17 cellular contexts compared by ENCODE assay signal in the genomic region with DNA sequence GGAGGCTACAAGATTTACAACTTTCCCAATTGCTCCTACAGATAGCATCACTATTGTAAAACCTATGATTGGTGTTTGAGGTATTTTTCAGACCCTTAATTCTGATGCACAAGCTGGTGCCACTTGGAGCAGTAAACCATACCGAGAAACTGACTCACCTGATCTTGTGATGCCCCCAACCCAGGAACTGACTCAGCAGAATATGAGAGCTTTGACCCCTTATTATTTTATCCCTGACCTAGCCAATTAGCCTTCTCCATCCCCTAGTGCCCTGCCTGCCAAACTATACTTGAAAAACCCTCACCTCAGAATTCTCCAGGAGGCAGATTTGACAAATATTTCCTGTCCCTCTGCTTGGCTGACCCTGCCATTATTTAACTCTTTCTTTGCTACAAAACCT.
A peak's percentile ranks its signal among the peaks of the same experiment; 100 is the strongest.
DNase-seq lines count a peak whose midpoint lies in the region; ATAC-seq, FAIRE-seq and TF ChIP-seq lines count a peak whose summit lies in the region.
"Had no signal": no experiment of that assay in that cellular context is flagged by ENCODE, and none has a peak within 500 bp of the region (broad histone marks: within the 10 kb centered on the region; RNA-seq: fewer than 3 reads in every experiment).

No MANE protein-coding gene starts in this region.

- H3K4me3 ChIP-seq in astrocyte (ENCODE audit: insufficient read depth, low read depth, low read length), result no peak overlapping the region
- H3K4me3 ChIP-seq: GM12878 had no signal

- no peaks in the 10 kb centered on the region for H3K9me3 ChIP-seq in astrocyte (ENCODE audit: insufficient read depth, low read depth, low read length)
- H3K9me3 ChIP-seq: BE2C, Caco-2 had no signal

- no peak overlapping the region for H2AFZ ChIP-seq in astrocyte (ENCODE audit: low read depth, low read length)

- peak; percentile 77 for DNase-seq in A172 (ENCODE audit: low spot score)
- peak; percentile 50 for DNase-seq in EH (ENCODE audit: low read depth)
- peak; percentile 76 for DNase-seq in astrocyte (ENCODE audit: low read depth)
- peak; percentile 43 for DNase-seq in kidney glomerular epithelial cell (lab: John Stamatoyannopoulos, UW)
- DNase-seq in glutamatergic neuron, result no peak
- no peak for DNase-seq in SK-N-DZ (ENCODE audit: low spot score)
- DNase-seq in NCI-H510A (lab: John Stamatoyannopoulos, UW), result no peak
- DNase-seq: 8988T; BE2C; Caco-2; CD8-positive, alpha-beta memory T cell; DMS53; GOT3; H9 had no signal

- H3K36me3 Mint-ChIP-seq in astrocyte (ENCODE audit: low read depth, unreplicated experiment) (no peaks in the 10 kb centered on the region), glutamatergic neuron (ENCODE audit: unreplicated experiment) (peaks cover 4% of the 10 kb centered on the region)
- H3K36me3 Mint-ChIP-seq: CD8-positive, alpha-beta memory T cell had no signal

- no peak overlapping the region for H3K4me2 ChIP-seq in astrocyte (ENCODE audit: low read length)

- H4K20me1 ChIP-seq in astrocyte (ENCODE audit: insufficient read depth, low read length), result no peaks in the 10 kb centered on the region

- no peak for ATAC-seq in GM19455 (IDR thresholded peaks at IDR 0.05; ENCODE audit: unreplicated experiment)
- ATAC-seq: GM12878 had no signal

- peaks cover 9% of the 10 kb centered on the region for H3K4me1 ChIP-seq in astrocyte (ENCODE audit: insufficient read depth, low read length)
- H3K4me1 ChIP-seq: BE2C, Caco-2 had no signal

- no peaks in the 10 kb centered on the region for H3K79me2 ChIP-seq in astrocyte (ENCODE audit: insufficient read depth, low read length)

- H3K27me3 Mint-ChIP-seq in astrocyte (ENCODE audit: low read depth, unreplicated experiment), result no peaks in the 10 kb centered on the region
- H3K27me3 Mint-ChIP-seq in glutamatergic neuron (ENCODE audit: unreplicated experiment), result peaks cover 2% of the 10 kb centered on the region
- H3K27me3 Mint-ChIP-seq: CD8-positive, alpha-beta memory T cell had no signal

- peak overlapping the region; percentile 1 for H3K27ac ChIP-seq in astrocyte (ENCODE audit: low read depth, low read length)

- no peaks in the 10 kb centered on the region for H3K36me3 ChIP-seq in astrocyte (ENCODE audit: insufficient read depth, low read length)
- H3K36me3 ChIP-seq: BE2C had no signal

- peak overlapping the region; percentile 10 for H3K9ac ChIP-seq in astrocyte (ENCODE audit: low read length)

- H3K27ac Mint-ChIP-seq in astrocyte (ENCODE audit: unreplicated experiment), result no peak overlapping the region
- no peak overlapping the region for H3K27ac Mint-ChIP-seq in glutamatergic neuron (ENCODE audit: unreplicated experiment)
- H3K27ac Mint-ChIP-seq: CD8-positive, alpha-beta memory T cell; H9 had no signal

- H3K9me3 Mint-ChIP-seq in astrocyte (ENCODE audit: unreplicated experiment) (no peaks in the 10 kb centered on the region), glutamatergic neuron (ENCODE audit: unreplicated experiment) (peaks cover 1% of the 10 kb centered on the region)

- no peaks in the 10 kb centered on the region for H3K4me1 Mint-ChIP-seq in astrocyte (ENCODE audit: low read depth, unreplicated experiment)
- H3K4me1 Mint-ChIP-seq in glutamatergic neuron (ENCODE audit: low read depth, unreplicated experiment), result no peaks in the 10 kb centered on the region
- H3K4me1 Mint-ChIP-seq: CD8-positive, alpha-beta memory T cell had no signal

- no peak for FAIRE-seq in astrocyte (lab: Jason Lieb, UNC)
- FAIRE-seq: GM12878, GM18507 had no signal

- no peaks in the 10 kb centered on the region for H3K27me3 ChIP-seq in astrocyte (ENCODE audit: insufficient read depth, low read length)
- H3K27me3 ChIP-seq: BE2C had no signal

- TF ChIP-seq CTCF in astrocyte (IDR thresholded peaks at IDR 0.05; ENCODE audit: insufficient read depth, low read depth, low read length), result no peak
- TF ChIP-seq CTCF in glutamatergic neuron (IDR thresholded peaks at IDR 0.05; ENCODE audit: partially characterized antibody, unreplicated experiment), result no peak

- H3K4me3 Mint-ChIP-seq in astrocyte (ENCODE audit: unreplicated experiment) (no peak overlapping the region), glutamatergic neuron (ENCODE audit: unreplicated experiment) (no peak overlapping the region)
- H3K4me3 Mint-ChIP-seq: CD8-positive, alpha-beta memory T cell; H9 had no signal

Comparison
In these comparisons a context has a peak if more than half of its experiments do, and no peak if none do; other contexts are left out.
1. DNase-seq: peak in A172 (single experiment), EH (single experiment), astrocyte (single experiment) and kidney glomerular epithelial cell (single experiment); none in glutamatergic neuron (single experiment), SK-N-DZ (single experiment) and NCI-H510A (single experiment).